Comparison of ENCODE assay signal across 12 cellular contexts in genomic region chr17:78532922-78533640, GRCh38. TPM values are rescaled to one million over a fixed set of nuclear protein-coding genes. Genes with fewer than 3 reads are reported as not detected.
A peak's percentile ranks its signal among the peaks of the same experiment; 100 is the strongest.
DNase-seq lines count a peak whose midpoint lies in the region; ATAC-seq, FAIRE-seq and TF ChIP-seq lines count a peak whose summit lies in the region.
"Had no signal": no experiment of that assay in that cellular context is flagged by ENCODE, and none has a peak within 500 bp of the region (broad histone marks: within the 10 kb centered on the region; RNA-seq: fewer than 3 reads in every experiment).

No MANE protein-coding gene starts in this region.

- DNase-seq in AG08395 (ENCODE audit: low spot score) (peak; percentile 48), H54 (ENCODE audit: insufficient read length, low spot score) (peak; percentile 89), kidney (peak; percentile 39), medulla oblongata (ENCODE audit: extremely low spot score) (no peak), SKM-1 treated with dmso at 0.1 percent for 144 hours (lab: John Stamatoyannopoulos, UW; ENCODE audit: unreplicated experiment) (no peak), T-helper 1 cell (no peak), Karpas-422 (no peak)
- DNase-seq: GOT3, NCI-H2081, tibial artery had no signal

- no peaks in the 10 kb centered on the region for H4K20me1 ChIP-seq in Karpas-422 (ENCODE audit: insufficient read depth, low read depth, low read length)

- H3K4me1 Mint-ChIP-seq in activated T-helper 17 cell treated with anti-CD3 and anti-CD28 coated beads, Interleukin-2, amount 50 U/mL, for 72 hours, result peaks cover 27% of the 10 kb centered on the region

- peak overlapping the region; percentile 80 for H3K27ac Mint-ChIP-seq in activated T-helper 17 cell treated with anti-CD3 and anti-CD28 coated beads, Interleukin-2, amount 50 U/mL, for 72 hours

- no peak for TF ChIP-seq CTCF in kidney (IDR thresholded peaks at IDR 0.05; ENCODE audit: borderline replicate concordance, extremely low read depth, insufficient read depth)

- no peaks in the 10 kb centered on the region for H3K27me3 Mint-ChIP-seq in activated T-helper 17 cell treated with anti-CD3 and anti-CD28 coated beads, Interleukin-2, amount 50 U/mL, for 72 hours

- FAIRE-seq in H54 (lab: Jason Lieb, UNC) (no peak), kidney (lab: Jason Lieb, UNC) (no peak)
- FAIRE-seq: colon had no signal

- H3K9ac ChIP-seq in kidney (ENCODE audit: low read length in 2 of 2) (no peak overlapping the region), Karpas-422 (ENCODE audit: low read length) (no peak overlapping the region)

- H3K4me3 Mint-ChIP-seq in activated T-helper 17 cell treated with anti-CD3 and anti-CD28 coated beads, Interleukin-2, amount 50 U/mL, for 72 hours, result peak overlapping the region; percentile 46

- H3K27ac ChIP-seq in kidney (ENCODE audit: low read depth in 2 of 2, low read length in 2 of 2) (no peak overlapping the region), Karpas-422 (ENCODE audit: low read length) (no peak overlapping the region)
- H3K27ac ChIP-seq: tibial artery had no signal

- no peak for TF ChIP-seq POLR2A in H54 (IDR thresholded peaks at IDR 0.05; ENCODE audit: low read depth, low read length)

- H3K36me3 Mint-ChIP-seq in activated T-helper 17 cell treated with anti-CD3 and anti-CD28 coated beads, Interleukin-2, amount 50 U/mL, for 72 hours (ENCODE audit: low read depth), result no peaks in the 10 kb centered on the region

- H3K9me3 ChIP-seq in kidney (ENCODE audit: control insufficient read depth in 1 of 2, low read length in 2 of 2), result no peaks in the 10 kb centered on the region
- no peaks in the 10 kb centered on the region for H3K9me3 ChIP-seq in Karpas-422 (ENCODE audit: low read length)
- H3K9me3 ChIP-seq: tibial artery had no signal

- H3K4me3 ChIP-seq in kidney (ENCODE audit: low read length in 2 of 2) (no peak overlapping the region), Karpas-422 (ENCODE audit: low read length) (no peak overlapping the region)
- H3K4me3 ChIP-seq: tibial artery had no signal

- no peaks in the 10 kb centered on the region for H3K9me2 ChIP-seq in Karpas-422 (replicated peaks; ENCODE audit: insufficient read depth, low read length)

- peak; percentile 88 for ATAC-seq in activated T-helper 17 cell treated with anti-CD3 and anti-CD28 coated beads, Interleukin-2, amount 50 U/mL, for 72 hours (replicated peaks)

- H3K79me2 ChIP-seq in Karpas-422 (ENCODE audit: low read length), result no peaks in the 10 kb centered on the region

- intact Hi-C loops in kidney (cut with DNase I), result no loop called here

- H3K9me3 Mint-ChIP-seq in activated T-helper 17 cell treated with anti-CD3 and anti-CD28 coated beads, Interleukin-2, amount 50 U/mL, for 72 hours, result no peaks in the 10 kb centered on the region

- no peaks in the 10 kb centered on the region for H3K4me1 ChIP-seq in kidney (ENCODE audit: control insufficient read depth in 1 of 2, insufficient read depth in 1 of 2, low read depth in 1 of 2, low read length in 2 of 2)
- H3K4me1 ChIP-seq in Karpas-422 (ENCODE audit: low read length), result peaks cover 11% of the 10 kb centered on the region

- H2AFZ ChIP-seq in Karpas-422 (ENCODE audit: low read length), result no peak overlapping the region

- no peaks in the 10 kb centered on the region for H3K36me3 ChIP-seq in kidney (ENCODE audit: control insufficient read depth in 1 of 2, insufficient read depth in 2 of 2, low read length in 2 of 2)
- no peaks in the 10 kb centered on the region for H3K36me3 ChIP-seq in Karpas-422 (ENCODE audit: insufficient read depth, low read length)
- H3K36me3 ChIP-seq: tibial artery had no signal

- H3K27me3 ChIP-seq in Karpas-422 (ENCODE audit: low read length), result no peaks in the 10 kb centered on the region
- H3K27me3 ChIP-seq: tibial artery had no signal

- H3K4me2 ChIP-seq in Karpas-422 (ENCODE audit: low read depth, low read length, poor library complexity, severe bottlenecking), result no peak overlapping the region

RNA-seq across cellular contexts. Expression of gene DNAH17, which starts 44.1 kb away (rescaled TPM):
- 1 to 10 TPM in 1 of 2 donors, under 1 TPM in 1; 0.73 to 1.2 TPM for total RNA-seq in activated T-helper 17 cell treated with anti-CD3 and anti-CD28 coated beads, Interleukin-2, amount 50 U/mL, for 72 hours
- total RNA-seq in kidney, result 0.09 TPM
- polyA plus RNA-seq in kidney (ENCODE audit: insufficient read depth, low read depth, low replicate concordance), result 0.17 TPM
- total RNA-seq in Karpas-422 (2014; rRNA removed; shearing (Covaris generic); ENCODE audit: low replicate concordance), result not detected in 2 replicates

Comparison
In these comparisons a context has a peak if more than half of its experiments do, and no peak if none do; other contexts are left out.
1. DNase-seq: peak in AG08395 (single experiment), H54 (single experiment) and kidney (single experiment); none in medulla oblongata (single experiment), SKM-1 treated with dmso at 0.1 percent for 144 hours (single experiment), T-helper 1 cell (0 of 5) and Karpas-422 (single experiment).